In the genomic region with DNA sequence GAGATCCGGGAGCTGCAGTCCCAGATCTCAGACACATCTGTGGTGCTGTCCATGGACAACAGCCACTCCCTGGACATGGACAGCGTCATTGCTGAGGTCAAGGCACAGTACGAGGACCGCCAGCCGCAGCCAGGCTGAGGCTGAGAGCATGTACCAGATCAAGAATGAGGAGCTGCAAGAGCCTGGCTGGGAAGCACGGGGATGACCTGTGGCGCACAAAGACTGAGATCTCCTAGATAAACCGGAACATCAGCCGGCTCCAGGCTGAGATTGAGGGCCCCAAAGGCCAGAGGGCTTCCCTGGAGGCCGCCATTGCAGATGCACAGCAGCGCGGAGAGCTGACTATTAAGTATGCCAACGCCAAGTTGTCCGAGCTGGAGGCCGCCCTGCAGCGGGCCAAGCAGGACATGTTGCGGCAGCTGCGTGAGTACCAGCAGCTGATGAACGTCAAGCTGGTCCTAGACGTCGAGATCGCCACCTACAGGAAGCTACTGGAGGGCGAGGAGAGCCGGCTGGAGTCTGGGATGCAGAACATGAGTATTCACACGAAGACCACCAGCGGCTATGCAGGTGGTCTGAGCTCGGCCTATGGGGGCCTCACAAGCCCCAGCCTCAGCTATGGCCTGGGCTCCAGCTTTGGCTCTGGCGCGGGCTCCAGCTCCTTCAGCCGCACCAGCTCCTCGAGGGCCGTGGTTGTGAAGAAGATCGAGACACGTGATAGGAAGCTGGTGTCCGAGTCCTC, we compare ENCODE assay signal across 1 cellular context.
TF ChIP-seq lines count a peak whose summit lies in the region.

No MANE protein-coding gene starts in this region.

TF ChIP-seq in H1, 55 proteins besides CTCF, POLR2A, EP300 and RAD21 (continued from another document):
- TF ChIP-seq, protein P1, sequence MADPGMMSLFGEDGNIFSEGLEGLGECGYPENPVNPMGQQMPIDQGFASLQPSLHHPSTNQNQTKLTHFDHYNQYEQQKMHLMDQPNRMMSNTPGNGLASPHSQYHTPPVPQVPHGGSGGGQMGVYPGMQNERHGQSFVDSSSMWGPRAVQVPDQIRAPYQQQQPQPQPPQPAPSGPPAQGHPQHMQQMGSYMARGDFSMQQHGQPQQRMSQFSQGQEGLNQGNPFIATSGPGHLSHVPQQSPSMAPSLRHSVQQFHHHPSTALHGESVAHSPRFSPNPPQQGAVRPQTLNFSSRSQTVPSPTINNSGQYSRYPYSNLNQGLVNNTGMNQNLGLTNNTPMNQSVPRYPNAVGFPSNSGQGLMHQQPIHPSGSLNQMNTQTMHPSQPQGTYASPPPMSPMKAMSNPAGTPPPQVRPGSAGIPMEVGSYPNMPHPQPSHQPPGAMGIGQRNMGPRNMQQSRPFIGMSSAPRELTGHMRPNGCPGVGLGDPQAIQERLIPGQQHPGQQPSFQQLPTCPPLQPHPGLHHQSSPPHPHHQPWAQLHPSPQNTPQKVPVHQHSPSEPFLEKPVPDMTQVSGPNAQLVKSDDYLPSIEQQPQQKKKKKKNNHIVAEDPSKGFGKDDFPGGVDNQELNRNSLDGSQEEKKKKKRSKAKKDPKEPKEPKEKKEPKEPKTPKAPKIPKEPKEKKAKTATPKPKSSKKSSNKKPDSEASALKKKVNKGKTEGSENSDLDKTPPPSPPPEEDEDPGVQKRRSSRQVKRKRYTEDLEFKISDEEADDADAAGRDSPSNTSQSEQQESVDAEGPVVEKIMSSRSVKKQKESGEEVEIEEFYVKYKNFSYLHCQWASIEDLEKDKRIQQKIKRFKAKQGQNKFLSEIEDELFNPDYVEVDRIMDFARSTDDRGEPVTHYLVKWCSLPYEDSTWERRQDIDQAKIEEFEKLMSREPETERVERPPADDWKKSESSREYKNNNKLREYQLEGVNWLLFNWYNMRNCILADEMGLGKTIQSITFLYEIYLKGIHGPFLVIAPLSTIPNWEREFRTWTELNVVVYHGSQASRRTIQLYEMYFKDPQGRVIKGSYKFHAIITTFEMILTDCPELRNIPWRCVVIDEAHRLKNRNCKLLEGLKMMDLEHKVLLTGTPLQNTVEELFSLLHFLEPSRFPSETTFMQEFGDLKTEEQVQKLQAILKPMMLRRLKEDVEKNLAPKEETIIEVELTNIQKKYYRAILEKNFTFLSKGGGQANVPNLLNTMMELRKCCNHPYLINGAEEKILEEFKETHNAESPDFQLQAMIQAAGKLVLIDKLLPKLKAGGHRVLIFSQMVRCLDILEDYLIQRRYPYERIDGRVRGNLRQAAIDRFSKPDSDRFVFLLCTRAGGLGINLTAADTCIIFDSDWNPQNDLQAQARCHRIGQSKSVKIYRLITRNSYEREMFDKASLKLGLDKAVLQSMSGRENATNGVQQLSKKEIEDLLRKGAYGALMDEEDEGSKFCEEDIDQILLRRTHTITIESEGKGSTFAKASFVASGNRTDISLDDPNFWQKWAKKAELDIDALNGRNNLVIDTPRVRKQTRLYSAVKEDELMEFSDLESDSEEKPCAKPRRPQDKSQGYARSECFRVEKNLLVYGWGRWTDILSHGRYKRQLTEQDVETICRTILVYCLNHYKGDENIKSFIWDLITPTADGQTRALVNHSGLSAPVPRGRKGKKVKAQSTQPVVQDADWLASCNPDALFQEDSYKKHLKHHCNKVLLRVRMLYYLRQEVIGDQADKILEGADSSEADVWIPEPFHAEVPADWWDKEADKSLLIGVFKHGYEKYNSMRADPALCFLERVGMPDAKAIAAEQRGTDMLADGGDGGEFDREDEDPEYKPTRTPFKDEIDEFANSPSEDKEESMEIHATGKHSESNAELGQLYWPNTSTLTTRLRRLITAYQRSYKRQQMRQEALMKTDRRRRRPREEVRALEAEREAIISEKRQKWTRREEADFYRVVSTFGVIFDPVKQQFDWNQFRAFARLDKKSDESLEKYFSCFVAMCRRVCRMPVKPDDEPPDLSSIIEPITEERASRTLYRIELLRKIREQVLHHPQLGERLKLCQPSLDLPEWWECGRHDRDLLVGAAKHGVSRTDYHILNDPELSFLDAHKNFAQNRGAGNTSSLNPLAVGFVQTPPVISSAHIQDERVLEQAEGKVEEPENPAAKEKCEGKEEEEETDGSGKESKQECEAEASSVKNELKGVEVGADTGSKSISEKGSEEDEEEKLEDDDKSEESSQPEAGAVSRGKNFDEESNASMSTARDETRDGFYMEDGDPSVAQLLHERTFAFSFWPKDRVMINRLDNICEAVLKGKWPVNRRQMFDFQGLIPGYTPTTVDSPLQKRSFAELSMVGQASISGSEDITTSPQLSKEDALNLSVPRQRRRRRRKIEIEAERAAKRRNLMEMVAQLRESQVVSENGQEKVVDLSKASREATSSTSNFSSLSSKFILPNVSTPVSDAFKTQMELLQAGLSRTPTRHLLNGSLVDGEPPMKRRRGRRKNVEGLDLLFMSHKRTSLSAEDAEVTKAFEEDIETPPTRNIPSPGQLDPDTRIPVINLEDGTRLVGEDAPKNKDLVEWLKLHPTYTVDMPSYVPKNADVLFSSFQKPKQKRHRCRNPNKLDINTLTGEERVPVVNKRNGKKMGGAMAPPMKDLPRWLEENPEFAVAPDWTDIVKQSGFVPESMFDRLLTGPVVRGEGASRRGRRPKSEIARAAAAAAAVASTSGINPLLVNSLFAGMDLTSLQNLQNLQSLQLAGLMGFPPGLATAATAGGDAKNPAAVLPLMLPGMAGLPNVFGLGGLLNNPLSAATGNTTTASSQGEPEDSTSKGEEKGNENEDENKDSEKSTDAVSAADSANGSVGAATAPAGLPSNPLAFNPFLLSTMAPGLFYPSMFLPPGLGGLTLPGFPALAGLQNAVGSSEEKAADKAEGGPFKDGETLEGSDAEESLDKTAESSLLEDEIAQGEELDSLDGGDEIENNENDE (IDR thresholded peaks at IDR 0.05; ENCODE audit: insufficient replicate concordance, low read length), result no peak
- TF ChIP-seq GABPA (IDR thresholded peaks at IDR 0.05; ENCODE audit: borderline replicate concordance, insufficient read depth, low read length), result no peak
- TF ChIP-seq CBX5 (IDR thresholded peaks at IDR 0.05; ENCODE audit: low read depth, low read length), result no peak
- no peak for TF ChIP-seq POU5F1 (IDR thresholded peaks at IDR 0.05; ENCODE audit: low read depth, low read length)
- no peak for TF ChIP-seq SUZ12 (IDR thresholded peaks at IDR 0.05; ENCODE audit: low read length)
- TF ChIP-seq, protein P2, sequence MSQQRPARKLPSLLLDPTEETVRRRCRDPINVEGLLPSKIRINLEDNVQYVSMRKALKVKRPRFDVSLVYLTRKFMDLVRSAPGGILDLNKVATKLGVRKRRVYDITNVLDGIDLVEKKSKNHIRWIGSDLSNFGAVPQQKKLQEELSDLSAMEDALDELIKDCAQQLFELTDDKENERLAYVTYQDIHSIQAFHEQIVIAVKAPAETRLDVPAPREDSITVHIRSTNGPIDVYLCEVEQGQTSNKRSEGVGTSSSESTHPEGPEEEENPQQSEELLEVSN (IDR thresholded peaks at IDR 0.05), result peak; percentile 41; the same call in 1 of the 2 replicates
- TF ChIP-seq FOSL1 (IDR thresholded peaks at IDR 0.05; ENCODE audit: insufficient read depth, low read depth, low read length), result no peak
- TF ChIP-seq SP1 (IDR thresholded peaks at IDR 0.05; ENCODE audit: low read depth, low read length), result no peak
- no peak for TF ChIP-seq YY1 (IDR thresholded peaks at IDR 0.05; ENCODE audit: low read depth, low read length)
- TF ChIP-seq TCF12 (IDR thresholded peaks at IDR 0.05; ENCODE audit: low read depth, low read length), result no peak
- TF ChIP-seq RNF2 (IDR thresholded peaks at IDR 0.05; ENCODE audit: borderline replicate concordance, low read depth, low read length, missing control alignments, poor library complexity, severe bottlenecking), result no peak
- TF ChIP-seq CREB1 (IDR thresholded peaks at IDR 0.05), result 0 out of 2 replicates have a peak, but pooled peaks have one; percentile 24
- no peak for TF ChIP-seq GTF2F1 (IDR thresholded peaks at IDR 0.05; ENCODE audit: borderline replicate concordance, low read depth, low read length)
- TF ChIP-seq HDAC2 (IDR thresholded peaks at IDR 0.05; ENCODE audit: borderline replicate concordance in 1 of 2, low read depth in 2 of 2, low read length in 2 of 2), result 0 out of 4 replicates have a peak, but pooled peaks of 1 of the 2 experiments have one; percentile 28
- no peak for TF ChIP-seq USF2 (IDR thresholded peaks at IDR 0.05; ENCODE audit: low read length)
- TF ChIP-seq TEAD4 (IDR thresholded peaks at IDR 0.05; ENCODE audit: low read depth, low read length), result no peak
- TF ChIP-seq SIRT6 (IDR thresholded peaks at IDR 0.05; ENCODE audit: low read length), result no peak
- TF ChIP-seq ATF2 (IDR thresholded peaks at IDR 0.05; ENCODE audit: low read length), result no peak
- TF ChIP-seq SIN3A (conservative IDR thresholded peaks at IDR 0.05 in 1 of 2, IDR thresholded peaks at IDR 0.05 in 1 of 2; ENCODE audit: low read depth in 1 of 2, low read length in 2 of 2), result peak; percentile 45 to 65; a peak in 1 of 4 replicates
TF ChIP-seq in H1: peak in this region for 5.
